In the genomic region with DNA sequence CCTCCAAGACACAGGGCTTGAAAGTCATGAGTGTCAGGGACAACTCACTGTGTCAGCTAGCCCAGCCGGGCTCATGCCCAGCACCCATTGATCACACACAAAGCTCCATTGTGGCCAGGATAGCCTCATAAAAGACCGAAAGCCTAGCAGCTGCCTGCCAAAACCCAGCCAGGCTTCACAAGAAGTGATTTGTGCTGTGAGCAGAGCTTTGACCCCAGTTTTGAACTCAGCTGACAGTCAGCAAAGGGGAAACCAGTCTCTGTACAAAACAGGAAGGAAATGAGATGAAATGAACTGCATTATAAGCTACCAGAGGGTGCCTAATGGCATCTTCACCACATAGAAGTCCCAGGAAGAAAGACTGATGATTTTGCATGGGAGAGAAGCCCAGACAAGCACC, we compare ENCODE assay signal across 9 cellular contexts. TPM values are rescaled to one million over a fixed set of nuclear protein-coding genes. Genes with fewer than 3 reads are reported as not detected.
A peak's percentile ranks its signal among the peaks of the same experiment; 100 is the strongest.
DNase-seq lines count a peak whose midpoint lies in the region; ATAC-seq and TF ChIP-seq lines count a peak whose summit lies in the region.
"Had no signal": no experiment of that assay in that cellular context is flagged by ENCODE, and none has a peak within 500 bp of the region (broad histone marks: within the 10 kb centered on the region; RNA-seq: fewer than 3 reads in every experiment).

No MANE protein-coding gene starts in this region.

- H3K9me2 ChIP-seq in SU-DHL-6 (replicated peaks; ENCODE audit: insufficient read depth, low read length) = no peaks in the 10 kb centered on the region

- CTCF ChIA-PET in MCF 10A (lab: Yijun Ruan, JAX) = interaction anchor here (0.6 kb wide), 1 partner anchor 228 kb away, joined by 5 read pairs; no protein-coding TSS in a partner anchor

- peaks cover 36% of the 10 kb centered on the region for H3K27me3 Mint-ChIP-seq in MCF 10A (ENCODE audit: insufficient read depth, unreplicated experiment)

- intact Hi-C loops in breast epithelium (cut with DNase I; ENCODE audit: low total_unique reads) = no loop called here
- intact Hi-C loops in MCF 10A (cut with micrococcal nuclease) = no loop called here

- H3K36me3 ChIP-seq in breast epithelium (no peaks in the 10 kb centered on the region), SU-DHL-6 (ENCODE audit: low read length) (no peaks in the 10 kb centered on the region)

- H3K4me3 Mint-ChIP-seq in MCF 10A (ENCODE audit: unreplicated experiment) = no peak overlapping the region

- peak overlapping the region in 1 of 3 donors; percentile 22 for H3K4me3 ChIP-seq in breast epithelium
- peak overlapping the region; percentile 4 for H3K4me3 ChIP-seq in SU-DHL-6 (ENCODE audit: insufficient read depth, low read length, poor library complexity, severe bottlenecking)

- H2AFZ ChIP-seq in SU-DHL-6 (ENCODE audit: low read depth, low read length, severe bottlenecking) = peak overlapping the region; percentile 16

- peak overlapping the region; percentile 53 to 78 for H3K27ac ChIP-seq in breast epithelium
- peak overlapping the region; percentile 88 for H3K27ac ChIP-seq in SU-DHL-6 (ENCODE audit: low read depth, low read length)
- peak overlapping the region; percentile 83 for H3K27ac ChIP-seq in substantia nigra (ENCODE audit: low read depth, low read length, poor library complexity, severe bottlenecking)

- H3K27ac Mint-ChIP-seq in MCF 10A (ENCODE audit: low read depth, unreplicated experiment) = no peak overlapping the region

- peaks cover 7% of the 10 kb centered on the region for H3K4me1 Mint-ChIP-seq in MCF 10A (ENCODE audit: insufficient read depth, unreplicated experiment)

- TF ChIP-seq CTCF in breast epithelium (IDR thresholded peaks at IDR 0.05) (no peak), MCF 10A (IDR thresholded peaks at IDR 0.05; ENCODE audit: unreplicated experiment) (no peak), SU-DHL-6 (IDR thresholded peaks at IDR 0.05; ENCODE audit: insufficient read depth, low read length, poor library complexity, severe bottlenecking) (no peak)

- H3F3A ChIP-seq in SU-DHL-6 (ENCODE audit: insufficient read depth) = peaks cover 31% of the 10 kb centered on the region

- POLR2A ChIA-PET in MCF 10A (lab: Yijun Ruan, JAX) = interaction anchor here (1.3 kb wide), 1 partner anchor 23 kb away, joined by 4 read pairs; no protein-coding TSS in a partner anchor

- BruUV-seq in MCF 10A (replicated peaks; lab: Mats Ljungman, UMichigan) = no TSS peak

- H3K79me2 ChIP-seq in SU-DHL-6 (ENCODE audit: insufficient read depth, low read length) = peaks cover 30% of the 10 kb centered on the region

- H3K9me3 ChIP-seq in breast epithelium (no peaks in the 10 kb centered on the region), SU-DHL-6 (ENCODE audit: insufficient read depth, low read length) (no peaks in the 10 kb centered on the region)

- no peak for TF ChIP-seq POLR2A in breast epithelium (IDR thresholded peaks at IDR 0.05)

- peaks cover 0 to 5% of the 10 kb centered on the region in 2 donors for H3K27me3 ChIP-seq in breast epithelium
- H3K27me3 ChIP-seq in SU-DHL-6 (ENCODE audit: low read length) = no peaks in the 10 kb centered on the region

- peak overlapping the region; percentile 83 for H3K9ac ChIP-seq in SU-DHL-6 (ENCODE audit: low read length)

- H3K36me3 Mint-ChIP-seq in MCF 10A (ENCODE audit: insufficient read depth, unreplicated experiment) = no peaks in the 10 kb centered on the region

- H4K20me1 ChIP-seq in SU-DHL-6 (ENCODE audit: low read depth, low read length) = no peaks in the 10 kb centered on the region

- peak overlapping the region; percentile 94 for H3K4me2 ChIP-seq in SU-DHL-6 (ENCODE audit: low read depth, low read length, poor library complexity, severe bottlenecking)

- H3K9me3 Mint-ChIP-seq in MCF 10A (ENCODE audit: unreplicated experiment) = no peaks in the 10 kb centered on the region

- DNase-seq in breast epithelium (ENCODE audit: low spot score in 2 of 2) = peak in 1 of 2 donors; percentile 60
- DNase-seq in MCF 10A (ENCODE audit: unreplicated experiment) = no peak
- DNase-seq in kidney glomerular epithelial cell (lab: John Stamatoyannopoulos, UW) = peak; percentile 41
- peak; percentile 12 to 97 (median 86) for DNase-seq in substantia nigra (lab: John Stamatoyannopoulos, UW)
- DNase-seq in activated gamma-delta T cell treated with Interleukin-2 at 50 U/mL for 16 hours = no peak

- ATAC-seq in HG03108 (IDR thresholded peaks at IDR 0.05; ENCODE audit: unreplicated experiment) (peak; percentile 61), GM19324 (IDR thresholded peaks at IDR 0.05; ENCODE audit: low FRiP score, unreplicated experiment) (no peak)

- no peaks in the 10 kb centered on the region for H3K4me1 ChIP-seq in breast epithelium

RNA-seq across cellular contexts. Expression of a gene that starts 2.9 kb away (rescaled TPM):
- total RNA-seq in breast epithelium = 1 to 10 TPM; 2.1 to 8.2 (median 3.3) TPM
- total RNA-seq in MCF 10A (2022) = 0.37 and 1.2 TPM in 2 replicates
- total RNA-seq: Daoy had no signal

Comparison
In these comparisons a context has a peak if more than half of its experiments do, and no peak if none do; other contexts are left out.
1. DNase-seq: peak in kidney glomerular epithelial cell (single experiment) and substantia nigra (49 of 49); none in MCF 10A (single experiment) and activated gamma-delta T cell treated with Interleukin-2 at 50 U/mL for 16 hours (single experiment).
2. Peak in every context shown above with its lines, with median percentiles within 50 percentile points of each other: H3K27ac ChIP-seq.